8 cellular contexts compared by ENCODE assay signal in genomic region chr9:136950656-136951030, GRCh38. TPM values are rescaled to one million over a fixed set of nuclear protein-coding genes. Genes with fewer than 3 reads are reported as not detected.
A peak's percentile ranks its signal among the peaks of the same experiment; 100 is the strongest.
DNase-seq lines count a peak whose midpoint lies in the region; ATAC-seq and TF ChIP-seq lines count a peak whose summit lies in the region.

No MANE protein-coding gene starts in this region.

- peak overlapping the region; percentile 62 to 67; a peak in 3 of 4 replicates for H3K4me3 ChIP-seq in SK-N-SH (ENCODE audit: low read depth in 2 of 2, low read length in 1 of 2)
- H3K4me3 ChIP-seq in gastroesophageal sphincter, result peak overlapping the region; percentile 45 to 77
- H3K4me3 ChIP-seq in prostate gland, result peak overlapping the region; percentile 58 to 61

- H3K9me3 ChIP-seq in ES-I3 (ENCODE audit: control insufficient read depth, insufficient read depth, low read length), result no peaks in the 10 kb centered on the region
- no peaks in the 10 kb centered on the region for H3K9me3 ChIP-seq in SK-N-SH
- no peaks in the 10 kb centered on the region for H3K9me3 ChIP-seq in gastroesophageal sphincter
- no peaks in the 10 kb centered on the region for H3K9me3 ChIP-seq in prostate gland

- no peak for TF ChIP-seq POLR2A in gastroesophageal sphincter (IDR thresholded peaks at IDR 0.05)
- TF ChIP-seq POLR2A in prostate gland (IDR thresholded peaks at IDR 0.05), result no peak

- WGBS in SK-N-SH (ENCODE audit: low lambda C conversion rate), result 34% methylated on average over 4 of the region's 7 CpGs
- no CpG with 5 or more reads among the region's 7 CpGs for WGBS in gastroesophageal sphincter (ENCODE audit: low coverage in 1 of 2), 2 donors
- WGBS in prostate gland, result 30% methylated on average over 7 of the region's 7 CpGs

- no peak for TF ChIP-seq EP300 in SK-N-SH (IDR thresholded peaks at IDR 0.05; ENCODE audit: borderline replicate concordance in 1 of 2, low read depth in 1 of 2, low read length in 1 of 2)
- no peak for TF ChIP-seq EP300 in gastroesophageal sphincter (IDR thresholded peaks at IDR 0.05)

- CTCF ChIA-PET in SK-N-SH (lab: Yijun Ruan, JAX), result interaction anchor here (0.7 to 13.2 kb wide), 9 partner anchors 26 to 193 kb away, joined by 3 to 350 read pairs (median 3); partner anchors contain the start of genes ABCA2, FUT7 and LCN8

- H3K4me2 ChIP-seq in SK-N-SH, result peak overlapping the region; percentile 97

- no peaks in the 10 kb centered on the region for H3K79me2 ChIP-seq in SK-N-SH (ENCODE audit: insufficient read depth)

- no peaks in the 10 kb centered on the region for H3K9me2 ChIP-seq in SK-N-SH

- no peaks in the 10 kb centered on the region for H3K36me3 ChIP-seq in ES-I3 (ENCODE audit: insufficient read depth, low read length)
- H3K36me3 ChIP-seq in SK-N-SH (replicated peaks in 1 of 2; ENCODE audit: control insufficient read depth in 1 of 2, insufficient read depth in 2 of 2, low read length in 1 of 2), result no peaks in the 10 kb centered on the region
- H3K36me3 ChIP-seq in gastroesophageal sphincter, result no peaks in the 10 kb centered on the region
- H3K36me3 ChIP-seq in prostate gland, result no peaks in the 10 kb centered on the region

- H2AFZ ChIP-seq in SK-N-SH (ENCODE audit: low read depth), result peak overlapping the region; percentile 88

- H3K27ac ChIP-seq in SK-N-SH (ENCODE audit: low read depth in 2 of 2, low read length in 1 of 2), result peak overlapping the region in 1 of 2 experiments; percentile 94; a peak in 2 of 4 replicates
- peak overlapping the region; percentile 37 to 91 (median 91) for H3K27ac ChIP-seq in gastroesophageal sphincter
- peak overlapping the region; percentile 83 to 86 for H3K27ac ChIP-seq in prostate gland

- H3K9ac ChIP-seq in ES-I3 (ENCODE audit: low read depth, low read length) (peak overlapping the region; percentile 56), SK-N-SH (no peak overlapping the region)

- DNase-seq in SK-N-SH (peak; percentile 73), prostate gland (ENCODE audit: low spot score) (no peak), Ammon's horn (ENCODE audit: low spot score) (no peak), NCI-H1105 (lab: John Stamatoyannopoulos, UW) (no peak), NCI-H69 (lab: John Stamatoyannopoulos, UW) (no peak)

- H4K20me1 ChIP-seq in SK-N-SH (ENCODE audit: insufficient read depth), result no peaks in the 10 kb centered on the region

- TF ChIP-seq CTCF in SK-N-SH (IDR thresholded peaks at IDR 0.05) (no peak), gastroesophageal sphincter (IDR thresholded peaks at IDR 0.05) (no peak), prostate gland (IDR thresholded peaks at IDR 0.05) (no peak)

- POLR2A ChIA-PET in SK-N-SH (lab: Yijun Ruan, JAX), result interaction anchor here (0.8 to 1.8 kb wide), 6 partner anchors 23 to 291 kb away, joined by 3 to 7 read pairs (median 4); partner anchors contain the start of gene PTGDS

- ATAC-seq in gastroesophageal sphincter (no peak), HG02852 (IDR thresholded peaks at IDR 0.05; ENCODE audit: unreplicated experiment) (no peak)

- TF ChIP-seq RAD21 in SK-N-SH (IDR thresholded peaks at IDR 0.05; ENCODE audit: low read length), result no peak

- H3K4me1 ChIP-seq in ES-I3 (ENCODE audit: insufficient read depth, low read length) (no peaks in the 10 kb centered on the region), SK-N-SH (ENCODE audit: control insufficient read depth in 1 of 2, insufficient read depth in 2 of 2, low read depth in 1 of 2, low read length in 1 of 2) (peaks cover 0 to 28% of the 10 kb centered on the region in 2 experiments; a peak in 2 of 4 replicates), gastroesophageal sphincter (peaks cover 0 to 32% (median 8%) of the 10 kb centered on the region in 3 donors), prostate gland (replicated peaks) (no peaks in the 10 kb centered on the region)

- H3F3A ChIP-seq in SK-N-SH (replicated peaks; ENCODE audit: insufficient read depth), result no peaks in the 10 kb centered on the region

- intact Hi-C loops in prostate gland (cut with DNase I), result loop anchor here (5.0 kb wide), 1 partner anchor 82 kb away; the partner anchor contains the start of gene FUT7

- H3K27me3 ChIP-seq in SK-N-SH (ENCODE audit: insufficient read depth) (no peaks in the 10 kb centered on the region), gastroesophageal sphincter (no peaks in the 10 kb centered on the region), prostate gland (replicated peaks; ENCODE audit: insufficient read depth) (no peaks in the 10 kb centered on the region)

TF ChIP-seq in SK-N-SH, 30 proteins besides CTCF, POLR2A, EP300 and RAD21:
- TF ChIP-seq ZBTB33 (IDR thresholded peaks at IDR 0.05; ENCODE audit: borderline replicate concordance, low read depth), result no peak
- no peak for TF ChIP-seq TAF1 (IDR thresholded peaks at IDR 0.05; ENCODE audit: borderline replicate concordance, low read depth, low read length)
- no peak for TF ChIP-seq YY1 (IDR thresholded peaks at IDR 0.05; ENCODE audit: low read depth)
- no peak for TF ChIP-seq MAX (IDR thresholded peaks at IDR 0.05; ENCODE audit: low read depth)
- TF ChIP-seq EZH2phosphoT487 (IDR thresholded peaks at IDR 0.05; ENCODE audit: borderline replicate concordance, low read depth), result no peak
- no peak for TF ChIP-seq GATA2 (CRISPR knock-in tag; IDR thresholded peaks at IDR 0.05)
- TF ChIP-seq SMC3 (IDR thresholded peaks at IDR 0.05; ENCODE audit: low read depth, low read length), result no peak
- TF ChIP-seq SIN3A (IDR thresholded peaks at IDR 0.05; ENCODE audit: borderline replicate concordance, low read depth, low read length), result no peak
- TF ChIP-seq RFX5 (IDR thresholded peaks at IDR 0.05; ENCODE audit: low read length), result no peak
- no peak for TF ChIP-seq RCOR1 (IDR thresholded peaks at IDR 0.05; ENCODE audit: low read length)
- no peak for TF ChIP-seq USF2 (IDR thresholded peaks at IDR 0.05; ENCODE audit: borderline replicate concordance, low read depth, low read length)
- no peak for TF ChIP-seq PBX3 (IDR thresholded peaks at IDR 0.05)
TF ChIP-seq in SK-N-SH: peak in this region for 0.

RNA-seq across cellular contexts. Expression of gene LCN12, which starts 1.4 kb away (rescaled TPM):
- 0.87 and 1.1 TPM in 2 replicates for polyA plus RNA-seq in SK-N-SH (2012; rRNA removed)
- polyA plus RNA-seq in SK-N-SH (2012; cell fraction: cytosol; rRNA removed), result 0.09 and 0.15 TPM in 2 replicates
- polyA plus RNA-seq in SK-N-SH (2012; cell fraction: nucleus; rRNA removed), result 6.2 and 6.8 TPM in 2 replicates
- total RNA-seq in gastroesophageal sphincter (not detected), prostate gland (10 to 100 TPM in 1 of 2 donors, 1 to 10 TPM in 1; 4.1 to 13.7 TPM)

RNA-seq across cellular contexts. Expression of gene C8G, which starts 5.6 kb away (rescaled TPM):
- 0.28 and 0.49 TPM in 2 replicates for polyA plus RNA-seq in SK-N-SH (2012; rRNA removed)
- 0.12 and 0.29 TPM in 2 replicates for polyA plus RNA-seq in SK-N-SH (2012; cell fraction: cytosol; rRNA removed)
- polyA plus RNA-seq in SK-N-SH (2012; cell fraction: nucleus; rRNA removed), result 5.5 and 7.4 TPM in 2 replicates
- total RNA-seq in gastroesophageal sphincter (not detected), prostate gland (not detected)

RNA-seq across cellular contexts. Expression of gene FBXW5, which starts 6.1 kb away (rescaled TPM):
- 78.9 and 85.5 TPM in 2 replicates for polyA plus RNA-seq in SK-N-SH (2012; rRNA removed)
- polyA plus RNA-seq in SK-N-SH (2012; cell fraction: cytosol; rRNA removed), result 20.0 and 39.4 TPM in 2 replicates
- polyA plus RNA-seq in SK-N-SH (2012; cell fraction: nucleus; rRNA removed), result 328 and 386 TPM in 2 replicates
- total RNA-seq in gastroesophageal sphincter, result 100 to 1,000 TPM; 171 to 310 (median 236) TPM
- 100 to 1,000 TPM; 199 to 304 TPM for total RNA-seq in prostate gland

RNA-seq across cellular contexts. Expression of gene PTGDS, which starts 26.7 kb away (rescaled TPM):
- not detected in 2 replicates for polyA plus RNA-seq in SK-N-SH (2012; rRNA removed)
- polyA plus RNA-seq in SK-N-SH (2012; cell fraction: cytosol; rRNA removed), result not detected in 2 replicates
- 0.46 TPM in 1 of 2 replicates, not detected in the other for polyA plus RNA-seq in SK-N-SH (2012; cell fraction: nucleus; rRNA removed)
- 100 to 1,000 TPM in 1 of 4 donors, 10 to 100 TPM in 2, 1 to 10 TPM in 1; 7.4 to 132 (median 29.7) TPM for total RNA-seq in gastroesophageal sphincter
- 1,000 to 10,000 TPM in 1 of 2 donors, 10 to 100 TPM in 1; 59.4 to 5,242 TPM for total RNA-seq in prostate gland

RNA-seq across cellular contexts. Expression of gene LCNL1, which starts 32.1 kb away (rescaled TPM):
- polyA plus RNA-seq in SK-N-SH (2012; rRNA removed), result not detected in 2 replicates
- not detected in 2 replicates for polyA plus RNA-seq in SK-N-SH (2012; cell fraction: cytosol; rRNA removed)
- polyA plus RNA-seq in SK-N-SH (2012; cell fraction: nucleus; rRNA removed), result 0.02 and 0.06 TPM in 2 replicates
- total RNA-seq in gastroesophageal sphincter (under 1 TPM in 2 of 4 donors, not detected in 2; 0.40 TPM), prostate gland (10 to 100 TPM in 1 of 2 donors, under 1 TPM in 1; 0.41 to 22.5 TPM)

Comparison
In these comparisons a context has a peak if more than half of its experiments do, and no peak if none do; other contexts are left out.
1. RNA of gene LCN12, which starts 1.4 kb away (total RNA-seq): 4.1 to 13.7 TPM in prostate gland; not detected in gastroesophageal sphincter; every median in the first group is over 4 times any median in the second.
2. Peak in every context shown above with its lines, with median percentiles within 50 percentile points of each other: H3K4me3 ChIP-seq.